ENCODE assay signal across 1 cellular context in the genomic region with DNA sequence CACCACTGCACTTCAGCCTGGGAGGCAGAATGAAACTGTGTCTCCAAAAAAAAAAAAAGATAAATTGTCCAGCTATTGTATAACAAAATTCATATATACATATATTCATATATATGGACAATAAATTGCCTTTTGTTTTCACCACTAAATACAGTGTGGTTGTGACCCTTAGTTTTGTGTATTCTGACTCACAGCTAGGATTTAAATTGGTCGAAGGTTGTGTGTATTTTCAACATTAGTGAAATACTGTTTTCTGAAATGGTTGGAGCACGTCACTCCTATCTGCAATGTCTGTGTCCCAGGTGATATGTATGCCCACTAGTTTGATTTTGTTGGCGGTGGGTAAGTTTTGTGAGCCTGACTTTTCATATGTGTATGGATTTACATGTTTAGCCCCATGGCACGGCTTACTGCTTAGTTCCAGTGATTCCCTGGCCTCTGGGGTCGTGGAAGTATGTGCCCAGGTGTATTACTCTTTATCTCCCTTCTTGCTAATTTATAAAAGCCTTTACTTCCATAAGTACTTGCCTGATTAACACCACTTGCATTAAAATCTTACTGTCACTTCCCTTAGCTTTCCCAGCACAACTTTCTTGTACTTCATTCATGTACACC.
A peak's percentile ranks its signal among the peaks of the same experiment; 100 is the strongest.
TF ChIP-seq lines count a peak whose summit lies in the region.

No MANE protein-coding gene starts in this region.

TF ChIP-seq in HepG2, 621 proteins besides CTCF, POLR2A, EP300 and RAD21 (continued from another document and continues in another):
- TF ChIP-seq, protein P1, sequence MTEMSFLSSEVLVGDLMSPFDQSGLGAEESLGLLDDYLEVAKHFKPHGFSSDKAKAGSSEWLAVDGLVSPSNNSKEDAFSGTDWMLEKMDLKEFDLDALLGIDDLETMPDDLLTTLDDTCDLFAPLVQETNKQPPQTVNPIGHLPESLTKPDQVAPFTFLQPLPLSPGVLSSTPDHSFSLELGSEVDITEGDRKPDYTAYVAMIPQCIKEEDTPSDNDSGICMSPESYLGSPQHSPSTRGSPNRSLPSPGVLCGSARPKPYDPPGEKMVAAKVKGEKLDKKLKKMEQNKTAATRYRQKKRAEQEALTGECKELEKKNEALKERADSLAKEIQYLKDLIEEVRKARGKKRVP (CRISPR knock-in tag; IDR thresholded peaks at IDR 0.05) = no peak
- TF ChIP-seq ZNF180 (CRISPR knock-in tag; IDR thresholded peaks at IDR 0.05; ENCODE audit: borderline replicate concordance, low read depth) (no peak), ZNF660 (CRISPR knock-in tag; IDR thresholded peaks at IDR 0.05; ENCODE audit: borderline replicate concordance, low read depth) (no peak), ZNF550 (CRISPR knock-in tag; IDR thresholded peaks at IDR 0.05; ENCODE audit: borderline replicate concordance) (no peak), GZF1 (CRISPR knock-in tag; IDR thresholded peaks at IDR 0.05) (no peak), MTF2 (CRISPR knock-in tag; IDR thresholded peaks at IDR 0.05; ENCODE audit: borderline replicate concordance) (no peak), MBNL3 (CRISPR knock-in tag; conservative IDR thresholded peaks at IDR 0.05) (no peak), SIX1 (CRISPR knock-in tag; IDR thresholded peaks at IDR 0.05; ENCODE audit: borderline replicate concordance) (no peak), ZFP36L2 (CRISPR knock-in tag; IDR thresholded peaks at IDR 0.05) (no peak), ZBTB25 (CRISPR knock-in tag; IDR thresholded peaks at IDR 0.05) (no peak), ZNF280D (CRISPR knock-in tag; IDR thresholded peaks at IDR 0.05) (no peak), SRSF9 (IDR thresholded peaks at IDR 0.05; ENCODE audit: borderline replicate concordance, insufficient read depth, low read depth, low read length, poor library complexity, severe bottlenecking) (no peak), SNAI1 (CRISPR knock-in tag; IDR thresholded peaks at IDR 0.05; ENCODE audit: borderline replicate concordance) (no peak), MAFK (conservative IDR thresholded peaks at IDR 0.05 in 1 of 2, IDR thresholded peaks at IDR 0.05 in 1 of 2; ENCODE audit: low read length in 2 of 2) (no peak), ZNF124 (CRISPR knock-in tag; IDR thresholded peaks at IDR 0.05) (no peak), ZBTB42 (CRISPR knock-in tag; IDR thresholded peaks at IDR 0.05) (no peak), FOXP1 (IDR thresholded peaks at IDR 0.05) (peak; percentile 49; the same call in 1 of the 2 replicates), FOXP1 (CRISPR knock-in tag; IDR thresholded peaks at IDR 0.05) (peak; percentile 58; the same call in 1 of the 2 replicates), KDM4B (CRISPR knock-in tag; IDR thresholded peaks at IDR 0.05) (no peak), JUN (CRISPR knock-in tag; IDR thresholded peaks at IDR 0.05) (peak; percentile 51; the same call in 1 of the 2 replicates), ZNF121 (CRISPR knock-in tag; IDR thresholded peaks at IDR 0.05) (no peak), MATR3 (CRISPR knock-in tag; IDR thresholded peaks at IDR 0.05) (no peak), GLMP (CRISPR knock-in tag; IDR thresholded peaks at IDR 0.05; ENCODE audit: borderline replicate concordance) (no peak), ARID5B (CRISPR knock-in tag; IDR thresholded peaks at IDR 0.05) (peak; percentile 75), SKI (IDR thresholded peaks at IDR 0.05; ENCODE audit: partially characterized antibody) (no peak), TRIM24 (CRISPR knock-in tag; IDR thresholded peaks at IDR 0.05) (no peak), ETV6 (CRISPR knock-in tag; conservative IDR thresholded peaks at IDR 0.05) (no peak), SNAPC2 (CRISPR knock-in tag; IDR thresholded peaks at IDR 0.05) (no peak), ZBTB44 (CRISPR knock-in tag; IDR thresholded peaks at IDR 0.05) (no peak)
- TF ChIP-seq, protein P2, sequence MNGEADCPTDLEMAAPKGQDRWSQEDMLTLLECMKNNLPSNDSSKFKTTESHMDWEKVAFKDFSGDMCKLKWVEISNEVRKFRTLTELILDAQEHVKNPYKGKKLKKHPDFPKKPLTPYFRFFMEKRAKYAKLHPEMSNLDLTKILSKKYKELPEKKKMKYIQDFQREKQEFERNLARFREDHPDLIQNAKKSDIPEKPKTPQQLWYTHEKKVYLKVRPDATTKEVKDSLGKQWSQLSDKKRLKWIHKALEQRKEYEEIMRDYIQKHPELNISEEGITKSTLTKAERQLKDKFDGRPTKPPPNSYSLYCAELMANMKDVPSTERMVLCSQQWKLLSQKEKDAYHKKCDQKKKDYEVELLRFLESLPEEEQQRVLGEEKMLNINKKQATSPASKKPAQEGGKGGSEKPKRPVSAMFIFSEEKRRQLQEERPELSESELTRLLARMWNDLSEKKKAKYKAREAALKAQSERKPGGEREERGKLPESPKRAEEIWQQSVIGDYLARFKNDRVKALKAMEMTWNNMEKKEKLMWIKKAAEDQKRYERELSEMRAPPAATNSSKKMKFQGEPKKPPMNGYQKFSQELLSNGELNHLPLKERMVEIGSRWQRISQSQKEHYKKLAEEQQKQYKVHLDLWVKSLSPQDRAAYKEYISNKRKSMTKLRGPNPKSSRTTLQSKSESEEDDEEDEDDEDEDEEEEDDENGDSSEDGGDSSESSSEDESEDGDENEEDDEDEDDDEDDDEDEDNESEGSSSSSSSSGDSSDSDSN (CRISPR knock-in tag; IDR thresholded peaks at IDR 0.05) = no peak
- TF ChIP-seq, protein P3, sequence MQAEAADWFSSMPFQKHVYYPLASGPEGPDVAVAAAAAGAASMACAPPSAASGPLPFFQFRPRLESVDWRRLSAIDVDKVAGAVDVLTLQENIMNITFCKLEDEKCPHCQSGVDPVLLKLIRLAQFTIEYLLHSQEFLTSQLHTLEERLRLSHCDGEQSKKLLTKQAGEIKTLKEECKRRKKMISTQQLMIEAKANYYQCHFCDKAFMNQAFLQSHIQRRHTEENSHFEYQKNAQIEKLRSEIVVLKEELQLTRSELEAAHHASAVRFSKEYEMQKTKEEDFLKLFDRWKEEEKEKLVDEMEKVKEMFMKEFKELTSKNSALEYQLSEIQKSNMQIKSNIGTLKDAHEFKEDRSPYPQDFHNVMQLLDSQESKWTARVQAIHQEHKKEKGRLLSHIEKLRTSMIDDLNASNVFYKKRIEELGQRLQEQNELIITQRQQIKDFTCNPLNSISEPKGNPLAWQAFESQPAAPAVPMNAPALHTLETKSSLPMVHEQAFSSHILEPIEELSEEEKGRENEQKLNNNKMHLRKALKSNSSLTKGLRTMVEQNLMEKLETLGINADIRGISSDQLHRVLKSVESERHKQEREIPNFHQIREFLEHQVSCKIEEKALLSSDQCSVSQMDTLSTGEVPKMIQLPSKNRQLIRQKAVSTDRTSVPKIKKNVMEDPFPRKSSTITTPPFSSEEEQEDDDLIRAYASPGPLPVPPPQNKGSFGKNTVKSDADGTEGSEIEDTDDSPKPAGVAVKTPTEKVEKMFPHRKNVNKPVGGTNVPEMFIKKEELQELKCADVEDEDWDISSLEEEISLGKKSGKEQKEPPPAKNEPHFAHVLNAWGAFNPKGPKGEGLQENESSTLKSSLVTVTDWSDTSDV (CRISPR knock-in tag; IDR thresholded peaks at IDR 0.05) = no peak
- TF ChIP-seq, protein P4, sequence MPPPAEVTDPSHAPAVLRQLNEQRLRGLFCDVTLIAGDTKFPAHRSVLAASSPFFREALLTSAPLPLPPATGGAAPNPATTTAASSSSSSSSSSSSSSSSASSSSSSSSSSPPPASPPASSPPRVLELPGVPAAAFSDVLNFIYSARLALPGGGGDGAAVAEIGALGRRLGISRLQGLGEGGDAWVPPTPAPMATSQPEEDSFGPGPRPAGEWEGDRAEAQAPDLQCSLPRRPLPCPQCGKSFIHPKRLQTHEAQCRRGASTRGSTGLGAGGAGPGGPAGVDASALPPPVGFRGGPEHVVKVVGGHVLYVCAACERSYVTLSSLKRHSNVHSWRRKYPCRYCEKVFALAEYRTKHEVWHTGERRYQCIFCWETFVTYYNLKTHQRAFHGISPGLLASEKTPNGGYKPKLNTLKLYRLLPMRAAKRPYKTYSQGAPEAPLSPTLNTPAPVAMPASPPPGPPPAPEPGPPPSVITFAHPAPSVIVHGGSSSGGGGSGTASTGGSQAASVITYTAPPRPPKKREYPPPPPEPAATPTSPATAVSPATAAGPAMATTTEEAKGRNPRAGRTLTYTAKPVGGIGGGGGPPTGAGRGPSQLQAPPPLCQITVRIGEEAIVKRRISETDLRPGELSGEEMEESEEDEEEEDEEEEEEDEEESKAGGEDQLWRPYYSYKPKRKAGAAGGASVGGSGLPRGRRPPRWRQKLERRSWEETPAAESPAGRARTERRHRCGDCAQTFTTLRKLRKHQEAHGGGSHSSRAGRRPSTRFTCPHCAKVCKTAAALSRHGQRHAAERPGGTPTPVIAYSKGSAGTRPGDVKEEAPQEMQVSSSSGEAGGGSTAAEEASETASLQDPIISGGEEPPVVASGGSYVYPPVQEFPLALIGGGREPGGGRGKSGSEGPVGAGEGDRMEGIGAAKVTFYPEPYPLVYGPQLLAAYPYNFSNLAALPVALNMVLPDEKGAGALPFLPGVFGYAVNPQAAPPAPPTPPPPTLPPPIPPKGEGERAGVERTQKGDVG (CRISPR knock-in tag; IDR thresholded peaks at IDR 0.05; ENCODE audit: borderline replicate concordance) = no peak
